ENCODE assay signal across 8 cellular contexts in genomic region chr1:27568247-27569087, GRCh38. TPM values are rescaled to one million over a fixed set of nuclear protein-coding genes. Genes with fewer than 3 reads are reported as not detected.
DNase-seq lines count a peak whose midpoint lies in the region; ATAC-seq, FAIRE-seq and TF ChIP-seq lines count a peak whose summit lies in the region.

No MANE protein-coding gene starts in this region.

- ATAC-seq in GM21447 (IDR thresholded peaks at IDR 0.05; ENCODE audit: unreplicated experiment): peak; percentile 88

- no peak overlapping the region for H2AFZ ChIP-seq in osteoblast (ENCODE audit: low read length)

- H3K4me3 ChIP-seq in HUES6 (ENCODE audit: low read depth, low read length): peak overlapping the region; percentile 46
- H3K4me3 ChIP-seq in osteoblast (ENCODE audit: insufficient read depth, low read length): peak overlapping the region; percentile 58
- peak overlapping the region; percentile 12 for H3K4me3 ChIP-seq in thymus (ENCODE audit: low read length)

- H3K27ac ChIP-seq in HUES6 (ENCODE audit: low read depth, low read length): no peak overlapping the region
- no peak overlapping the region for H3K27ac ChIP-seq in osteoblast (ENCODE audit: low read depth, low read length)
- no peak overlapping the region for H3K27ac ChIP-seq in thymus (ENCODE audit: low read depth)

- H3K27me3 ChIP-seq in HUES6 (ENCODE audit: control insufficient read depth, insufficient read depth, low read length) (no peaks in the 10 kb centered on the region), osteoblast (ENCODE audit: insufficient read depth, low read length) (no peaks in the 10 kb centered on the region), thymus (ENCODE audit: control insufficient read depth, insufficient read depth) (no peaks in the 10 kb centered on the region)

- TF ChIP-seq CTCF in D721Med (IDR thresholded peaks at IDR 0.05; ENCODE audit: insufficient read depth, missing control alignments) (peak; percentile 64), osteoblast (IDR thresholded peaks at IDR 0.05; ENCODE audit: extremely low read depth, low read depth, low read length) (peak; percentile 34)

- H3K9ac ChIP-seq in HUES6 (ENCODE audit: low read length): peak overlapping the region; percentile 21

- TF ChIP-seq POLR2A in Raji (IDR thresholded peaks at IDR 0.05; ENCODE audit: insufficient read depth, low read depth, low read length): peak; percentile 81

- H3K9me3 ChIP-seq in HUES6 (ENCODE audit: control insufficient read depth, insufficient read depth, low read depth, low read length) (no peaks in the 10 kb centered on the region), osteoblast (ENCODE audit: low read depth, low read length) (no peaks in the 10 kb centered on the region), thymus (ENCODE audit: control insufficient read depth) (no peaks in the 10 kb centered on the region)

- H3K4me1 ChIP-seq in HUES6 (ENCODE audit: control insufficient read depth, insufficient read depth, low read length) (peaks cover 88% of the 10 kb centered on the region), osteoblast (ENCODE audit: insufficient read depth, low read length) (peaks cover 31% of the 10 kb centered on the region), thymus (ENCODE audit: control insufficient read depth, insufficient read depth, low read length) (peaks cover 27% of the 10 kb centered on the region)

- WGBS in thymus: 8% methylated on average over 66 of the region's 66 CpGs

- DNase-seq in D721Med (ENCODE audit: insufficient read length, low spot score): peak; percentile 99
- peak; percentile 54 to 88 (median 70) for DNase-seq in activated naive CD4-positive, alpha-beta T cell (lab: John Stamatoyannopoulos, UW)
- peak; percentile 76 to 84 for DNase-seq in frontal cortex (ENCODE audit: low spot score in 2 of 2)
- peak; percentile 98 for DNase-seq in osteoblast (ENCODE audit: insufficient read length, low spot score, missing footprints)

- peaks cover 88% of the 10 kb centered on the region for H3K79me2 ChIP-seq in osteoblast (ENCODE audit: insufficient read depth, low read length)

- H4K20me1 ChIP-seq in osteoblast (ENCODE audit: insufficient read depth, low read length): peaks cover 84% of the 10 kb centered on the region

- peak overlapping the region; percentile 64 for H3K4me2 ChIP-seq in osteoblast (ENCODE audit: insufficient read depth, low read length)

- no peaks in the 10 kb centered on the region for H3K36me3 ChIP-seq in HUES6 (ENCODE audit: control insufficient read depth, insufficient read depth, low read length)
- no peaks in the 10 kb centered on the region for H3K36me3 ChIP-seq in osteoblast (ENCODE audit: insufficient read depth, low read length)
- no peaks in the 10 kb centered on the region for H3K36me3 ChIP-seq in thymus (ENCODE audit: control insufficient read depth, insufficient read depth)

- FAIRE-seq in D721Med (lab: Jason Lieb, UNC) (no peak), frontal cortex (lab: Jason Lieb, UNC) (no peak)

RNA-seq across cellular contexts. Expression of gene AHDC1, which starts 35.5 kb away (rescaled TPM):
- total RNA-seq in frontal cortex (10.6 TPM), osteoblast (11.2 and 13.3 TPM in 2 replicates)
- 22.6 TPM for polyA plus RNA-seq in thymus
